In genomic region chr2:59167514-59167913, GRCh38 we compare ENCODE assay signal across 24 cellular contexts.
DNase-seq lines count a peak whose midpoint lies in the region; ATAC-seq, FAIRE-seq and TF ChIP-seq lines count a peak whose summit lies in the region.
"Had no signal": no experiment of that assay in that cellular context is flagged by ENCODE, and none has a peak within 500 bp of the region (broad histone marks: within the 10 kb centered on the region; RNA-seq: fewer than 3 reads in every experiment).

No MANE protein-coding gene starts in this region.

- no peaks in the 10 kb centered on the region for H3K9me3 ChIP-seq in pancreas
- H3K9me3 ChIP-seq in left lung: no peaks in the 10 kb centered on the region
- H3K9me3 ChIP-seq: SJCRH30 had no signal

- H3K27me3 ChIP-seq in pancreas (no peaks in the 10 kb centered on the region), left lung (no peaks in the 10 kb centered on the region)

- 15 to 21% methylated on average over 2 of the region's 2 CpGs for WGBS in pancreas, 2 donors

- peak; percentile 29 to 75 (median 38) for ATAC-seq in pancreas
- ATAC-seq in left lung: no peak
- no peak for ATAC-seq in GM21717 (IDR thresholded peaks at IDR 0.05; ENCODE audit: unreplicated experiment)
- ATAC-seq: naive thymus-derived CD4-positive, alpha-beta T cell; T-cell had no signal

- intact Hi-C loops in pancreas (cut with DNase I) (no loop called here), left lung (cut with DNase I) (no loop called here)

- DNase-seq in NCI-H1092 (lab: John Stamatoyannopoulos, UW) (peak; percentile 63), NCI-H2029 treated with DMSO at 0.1 percent for 48 hours (lab: John Stamatoyannopoulos, UW) (peak; percentile 44), NCI-H774 (lab: John Stamatoyannopoulos, UW) (peak; percentile 50), pancreas (no peak), left lung (no peak)
- DNase-seq in effector CD8-positive, alpha-beta T cell (lab: John Stamatoyannopoulos, UW): no peak
- DNase-seq: activated naive CD4-positive, alpha-beta T cell; activated T-cell treated with anti-CD3 and anti-CD28 coated beads, Interleukin-2, amount 50 U/mL, for 24 hours; DMS 273 treated with DMSO at 0.1 percent for 48 hours; effector CD4-positive, alpha-beta T cell; erythroblast; GF-D8; KBM-7; MM.1S; naive thymus-derived CD4-positive, alpha-beta T cell; NCI-H2171 treated with DMSO at 0.1 percent for 48 hours; NK-92 treated with Interleukin-12 subunit alpha and Interleukin-12 subunit beta, amount 100 ng/mL, for 24 hours; occipital lobe; SJCRH30; small intestine; T-cell had no signal

- FAIRE-seq in pancreas (lab: Jason Lieb, UNC): no peak
- FAIRE-seq: GM18507, H1, small intestine had no signal

- H3K4me3 ChIP-seq in pancreas (no peak overlapping the region), left lung (no peak overlapping the region)
- H3K4me3 ChIP-seq: SJCRH30 had no signal

- H3K27ac ChIP-seq in pancreas: no peak overlapping the region
- no peak overlapping the region for H3K27ac ChIP-seq in left lung
- H3K27ac ChIP-seq: SJCRH30 had no signal

- TF ChIP-seq CTCF in pancreas (IDR thresholded peaks at IDR 0.05) (no peak), left lung (IDR thresholded peaks at IDR 0.05) (no peak)

- H3K4me1 ChIP-seq in pancreas: peaks cover 0 to 4% (median 0%) of the 10 kb centered on the region in 3 donors
- H3K4me1 ChIP-seq in left lung: no peaks in the 10 kb centered on the region
- H3K4me1 ChIP-seq: SJCRH30 had no signal

- no peaks in the 10 kb centered on the region for H3K36me3 ChIP-seq in pancreas
- no peaks in the 10 kb centered on the region for H3K36me3 ChIP-seq in left lung
- H3K36me3 ChIP-seq: SJCRH30 had no signal

Comparison
In these comparisons a context has a peak if more than half of its experiments do, and no peak if none do; other contexts are left out.
1. DNase-seq: peak in NCI-H1092 (single experiment), NCI-H2029 treated with DMSO at 0.1 percent for 48 hours (single experiment) and NCI-H774 (single experiment); none in pancreas (0 of 6), left lung (0 of 2) and effector CD8-positive, alpha-beta T cell (single experiment).
2. ATAC-seq: peak in pancreas (4 of 4); none in left lung (single experiment) and GM21717 (single experiment).